Comparison of ENCODE assay signal across 2 cellular contexts in the genomic region with DNA sequence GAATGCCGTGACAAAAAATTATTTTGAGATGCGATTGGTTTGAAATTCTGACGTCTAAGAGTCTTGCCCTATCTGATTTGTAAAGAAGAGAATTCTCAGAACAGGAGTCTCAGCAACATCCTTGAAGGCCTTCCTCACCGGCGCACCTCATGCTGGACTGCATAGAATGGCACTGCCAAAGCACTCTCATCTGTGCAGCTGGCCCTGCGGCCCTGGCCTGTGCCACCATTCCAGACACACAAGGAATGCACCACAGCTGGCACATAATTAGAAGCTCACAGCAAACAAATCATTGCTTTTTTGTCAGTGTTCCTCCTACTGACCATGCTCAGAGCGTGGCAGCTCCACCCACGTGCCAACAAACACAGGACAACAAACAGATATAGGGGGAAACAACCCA.
A peak's percentile ranks its signal among the peaks of the same experiment; 100 is the strongest.
TF ChIP-seq lines count a peak whose summit lies in the region.

No MANE protein-coding gene starts in this region.

TF ChIP-seq in SK-N-SH, 30 proteins besides CTCF, POLR2A, EP300 and RAD21 (continued from another document):
- TF ChIP-seq GATA2 (CRISPR knock-in tag; IDR thresholded peaks at IDR 0.05) (no peak), POLR2AphosphoS5 (IDR thresholded peaks at IDR 0.05; ENCODE audit: low read depth, low read length) (no peak), GABPA (IDR thresholded peaks at IDR 0.05; ENCODE audit: low read depth) (no peak), JUND (IDR thresholded peaks at IDR 0.05) (no peak), ELF1 (IDR thresholded peaks at IDR 0.05) (peak; percentile 0; the same call in 1 of the 2 replicates), RFX5 (IDR thresholded peaks at IDR 0.05; ENCODE audit: low read length) (no peak), SMC3 (IDR thresholded peaks at IDR 0.05; ENCODE audit: low read depth, low read length) (no peak)

TF ChIP-seq in HepG2, 621 proteins besides CTCF, POLR2A, EP300 and RAD21:
- no peak for TF ChIP-seq ZBTB37 (CRISPR knock-in tag; IDR thresholded peaks at IDR 0.05)
- TF ChIP-seq HNF4G (IDR thresholded peaks at IDR 0.05; ENCODE audit: borderline replicate concordance, low read depth, low read length), result no peak
- no peak for TF ChIP-seq HNF4G (CRISPR knock-in tag; IDR thresholded peaks at IDR 0.05; ENCODE audit: borderline replicate concordance, low read depth)
- TF ChIP-seq HMG20A (CRISPR knock-in tag; IDR thresholded peaks at IDR 0.05; ENCODE audit: borderline replicate concordance), result no peak
- TF ChIP-seq, protein P1, sequence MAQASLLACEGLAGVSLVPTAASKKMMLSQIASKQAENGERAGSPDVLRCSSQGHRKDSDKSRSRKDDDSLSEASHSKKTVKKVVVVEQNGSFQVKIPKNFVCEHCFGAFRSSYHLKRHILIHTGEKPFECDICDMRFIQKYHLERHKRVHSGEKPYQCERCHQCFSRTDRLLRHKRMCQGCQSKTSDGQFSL (CRISPR knock-in tag; IDR thresholded peaks at IDR 0.05), result no peak
- TF ChIP-seq, protein P2, sequence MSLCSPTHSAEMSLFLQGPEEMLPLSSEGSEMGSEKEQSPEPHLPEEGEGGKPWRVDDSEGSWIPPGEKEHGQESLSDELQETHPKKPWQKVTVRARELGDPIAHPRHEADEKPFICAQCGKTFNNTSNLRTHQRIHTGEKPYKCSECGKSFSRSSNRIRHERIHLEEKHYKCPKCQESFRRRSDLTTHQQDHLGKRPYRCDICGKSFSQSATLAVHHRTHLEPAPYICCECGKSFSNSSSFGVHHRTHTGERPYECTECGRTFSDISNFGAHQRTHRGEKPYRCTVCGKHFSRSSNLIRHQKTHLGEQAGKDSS (CRISPR knock-in tag; IDR thresholded peaks at IDR 0.05; ENCODE audit: borderline replicate concordance, low read depth), result no peak
- no peak for TF ChIP-seq RFX1 (IDR thresholded peaks at IDR 0.05)
- TF ChIP-seq ZNF224 (CRISPR knock-in tag; IDR thresholded peaks at IDR 0.05), result no peak
- no peak for TF ChIP-seq GTF3A (CRISPR knock-in tag; conservative IDR thresholded peaks at IDR 0.05)
- TF ChIP-seq JARID2 (CRISPR knock-in tag; IDR thresholded peaks at IDR 0.05; ENCODE audit: insufficient replicate concordance), result no peak
TF ChIP-seq in HepG2: peak in this region for 0.
